Comparison of ENCODE assay signal across 35 cellular contexts in genomic region chr13:24529478-24529877, GRCh38.
"Had no signal": no experiment of that assay in that cellular context is flagged by ENCODE, and none has a peak within 500 bp of the region (broad histone marks: within the 10 kb centered on the region; RNA-seq: fewer than 3 reads in every experiment).

No MANE protein-coding gene starts in this region.

- H3K4me3 Mint-ChIP-seq: activated CD8-positive, alpha-beta memory T cell treated with anti-CD3 and anti-CD28 coated beads, Interleukin-2, amount 10 ng/mL, durations not matched to agents 7 days and 5 days; activated CD8-positive, alpha-beta T cell treated with anti-CD3 and anti-CD28 coated beads, Interleukin-2, amount 10 ng/mL, durations not matched to agents 7 days and 5 days; activated naive CD4-positive, alpha-beta T cell treated with anti-CD3 and anti-CD28 coated beads for 36 hours; activated naive CD4-positive, alpha-beta T cell treated with anti-CD3 and anti-CD28 coated beads, Interleukin-2, amount 50 U/mL, for 24 hours; activated naive CD8-positive, alpha-beta T cell treated with anti-CD3 and anti-CD28 coated beads for 36 hours; activated naive CD8-positive, alpha-beta T cell treated with anti-CD3 and anti-CD28 coated beads, Interleukin-2, amount 50 U/mL, for 24 hours; activated T-helper 1 cell treated with anti-CD3 and anti-CD28 coated beads, Interleukin-12 subunit alpha, Interleukin-12 subunit beta, Interleukin-2, Interleukin-4 antibody, amounts not matched to agents 30 ng/mL and 10 ng/mL and 1 ng/mL, durations not matched to agents 14 hours and 24 hours and 36 hours; brain; dendritic cell treated with granulocyte-macrophage colony-stimulating factor and Interleukin-4, amounts not matched to agents 40 ng/mL and 50 ng/mL, for 4 days; endodermal cell; T-helper 17 cell; T-helper 2 cell treated with Interferon-gamma antibody and Interleukin-4, amounts not matched to agents 5 μg/mL and 100 μg/mL, for 36 hours had no signal

- H3K9me3 Mint-ChIP-seq: activated naive CD4-positive, alpha-beta T cell treated with anti-CD3 and anti-CD28 coated beads for 36 hours; activated naive CD4-positive, alpha-beta T cell treated with anti-CD3 and anti-CD28 coated beads, Interleukin-2, amount 50 U/mL, for 24 hours; activated naive CD8-positive, alpha-beta T cell treated with anti-CD3 and anti-CD28 coated beads for 36 hours; activated naive CD8-positive, alpha-beta T cell treated with anti-CD3 and anti-CD28 coated beads, Interleukin-2, amount 50 U/mL, for 24 hours; activated T-helper 1 cell treated with anti-CD3 and anti-CD28 coated beads, Interleukin-12 subunit alpha, Interleukin-12 subunit beta, Interleukin-2, Interleukin-4 antibody, amounts not matched to agents 30 ng/mL and 10 ng/mL and 1 ng/mL, durations not matched to agents 14 hours and 24 hours and 36 hours; activated T-helper 2 cell treated with anti-CD3 and anti-CD28 coated beads, Interferon-gamma antibody, Interleukin-2, Interleukin-4, amounts not matched to agents 10 μg/mL and 5 μg/mL and 100 μg/mL, durations not matched to agents 14 hours and 24 hours and 36 hours; dendritic cell treated with granulocyte-macrophage colony-stimulating factor and Interleukin-4, amounts not matched to agents 40 ng/mL and 50 ng/mL, for 4 days; endodermal cell; T-helper 2 cell treated with Interferon-gamma antibody and Interleukin-4, amounts not matched to agents 5 μg/mL and 100 μg/mL, for 36 hours had no signal

- H3K27me3 ChIP-seq: ascending aorta, cardiac muscle cell had no signal

- DNase-seq: activated CD4-positive, alpha-beta T cell treated with anti-CD3 and anti-CD28 coated beads for 48 hours; activated CD4-positive, alpha-beta T cell treated with anti-CD3 and anti-CD28 coated beads, Interleukin-2, amount 50 U/mL, for 1 hour; activated CD4-positive, alpha-beta T cell treated with anti-CD3 and anti-CD28 coated beads, Interleukin-2, amount 50 U/mL, for 48 hours; activated CD8-positive, alpha-beta memory T cell treated with anti-CD3 and anti-CD28 coated beads, Interleukin-2, amount 10 ng/mL, durations not matched to agents 7 days and 5 days; activated CD8-positive, alpha-beta memory T cell treated with anti-CD3 and anti-CD28 coated beads, Interleukin-2, amount 50 U/mL, for 4 hours; activated CD8-positive, alpha-beta T cell treated with anti-CD3 and anti-CD28 coated beads, Interleukin-2, amount 10 ng/mL, durations not matched to agents 7 days and 5 days; activated effector memory CD4-positive, alpha-beta T cell treated with anti-CD3 and anti-CD28 coated beads, Interleukin-2, amount 50 U/mL, for 16 hours; activated naive CD4-positive, alpha-beta T cell treated with anti-CD3 and anti-CD28 coated beads for 36 hours; activated naive CD8-positive, alpha-beta T cell treated with anti-CD3 and anti-CD28 coated beads for 36 hours; activated naive CD8-positive, alpha-beta T cell treated with anti-CD3 and anti-CD28 coated beads, Interleukin-2, amount 50 U/mL, for 24 hours; activated T-cell treated with anti-CD3 and anti-CD28 coated beads, Interleukin-2, amount 50 U/mL, for 1 hour; activated T-cell treated with anti-CD3 and anti-CD28 coated beads, Interleukin-2, amount 50 U/mL, for 48 hours; adrenal gland; amygdala; central memory CD4-positive, alpha-beta T cell; cerebellar nuclear complex; dorsolateral prefrontal cortex; effector memory CD4-positive, alpha-beta T cell; endodermal cell; foreskin fibroblast; head of caudate nucleus; T-helper 1 cell; T-helper 17 cell; T1000 had no signal

- H3K27ac ChIP-seq: adrenal gland, ascending aorta, breast epithelium, cardiac muscle cell, coronary artery, dorsolateral prefrontal cortex had no signal

- H3K36me3 ChIP-seq: adrenal gland, ascending aorta, breast epithelium, cardiac muscle cell had no signal

- H3K9me3 ChIP-seq: adrenal gland, ascending aorta, breast epithelium had no signal

- H3K4me3 ChIP-seq: adrenal gland, ascending aorta, breast epithelium, cardiac muscle cell, coronary artery, dorsolateral prefrontal cortex had no signal

- H3K36me3 Mint-ChIP-seq: activated CD8-positive, alpha-beta memory T cell treated with anti-CD3 and anti-CD28 coated beads, Interleukin-2, amount 10 ng/mL, durations not matched to agents 7 days and 5 days; activated naive CD4-positive, alpha-beta T cell treated with anti-CD3 and anti-CD28 coated beads, Interleukin-2, amount 50 U/mL, for 24 hours; activated naive CD8-positive, alpha-beta T cell treated with anti-CD3 and anti-CD28 coated beads for 36 hours; brain had no signal

- H3K27ac Mint-ChIP-seq: activated CD8-positive, alpha-beta memory T cell treated with anti-CD3 and anti-CD28 coated beads, Interleukin-2, amount 10 ng/mL, durations not matched to agents 7 days and 5 days; activated CD8-positive, alpha-beta T cell treated with anti-CD3 and anti-CD28 coated beads, Interleukin-2, amount 10 ng/mL, durations not matched to agents 7 days and 5 days; activated naive CD4-positive, alpha-beta T cell treated with anti-CD3 and anti-CD28 coated beads for 36 hours; activated naive CD4-positive, alpha-beta T cell treated with anti-CD3 and anti-CD28 coated beads, Interleukin-2, amount 50 U/mL, for 24 hours; activated naive CD8-positive, alpha-beta T cell treated with anti-CD3 and anti-CD28 coated beads for 36 hours; activated naive CD8-positive, alpha-beta T cell treated with anti-CD3 and anti-CD28 coated beads, Interleukin-2, amount 50 U/mL, for 24 hours; activated T-helper 1 cell treated with anti-CD3 and anti-CD28 coated beads, Interleukin-12 subunit alpha, Interleukin-12 subunit beta, Interleukin-2, Interleukin-4 antibody, amounts not matched to agents 30 ng/mL and 10 ng/mL and 1 ng/mL, durations not matched to agents 14 hours and 24 hours and 36 hours; activated T-helper 2 cell treated with anti-CD3 and anti-CD28 coated beads, Interferon-gamma antibody, Interleukin-2, Interleukin-4, amounts not matched to agents 10 μg/mL and 5 μg/mL and 100 μg/mL, durations not matched to agents 14 hours and 24 hours and 36 hours; brain; dendritic cell treated with granulocyte-macrophage colony-stimulating factor and Interleukin-4, amounts not matched to agents 40 ng/mL and 50 ng/mL, for 4 days; endodermal cell; T-helper 17 cell; T-helper 2 cell treated with Interferon-gamma antibody and Interleukin-4, amounts not matched to agents 5 μg/mL and 100 μg/mL, for 36 hours had no signal

- H3K4me1 Mint-ChIP-seq: activated CD8-positive, alpha-beta memory T cell treated with anti-CD3 and anti-CD28 coated beads, Interleukin-2, amount 10 ng/mL, durations not matched to agents 7 days and 5 days; activated naive CD4-positive, alpha-beta T cell treated with anti-CD3 and anti-CD28 coated beads, Interleukin-2, amount 50 U/mL, for 24 hours; activated naive CD8-positive, alpha-beta T cell treated with anti-CD3 and anti-CD28 coated beads for 36 hours; activated naive CD8-positive, alpha-beta T cell treated with anti-CD3 and anti-CD28 coated beads, Interleukin-2, amount 50 U/mL, for 24 hours; endodermal cell had no signal

- H3K4me1 ChIP-seq: adrenal gland, ascending aorta, breast epithelium had no signal

- ATAC-seq: activated CD8-positive, alpha-beta memory T cell treated with anti-CD3 and anti-CD28 coated beads, Interleukin-2, amount 10 ng/mL, durations not matched to agents 7 days and 5 days; activated CD8-positive, alpha-beta T cell treated with anti-CD3 and anti-CD28 coated beads, Interleukin-2, amount 10 ng/mL, durations not matched to agents 7 days and 5 days; activated naive CD8-positive, alpha-beta T cell treated with anti-CD3 and anti-CD28 coated beads, Interleukin-2, amount 50 U/mL, for 24 hours; esophagus mucosa; T-helper 17 cell had no signal
